Comparison of ENCODE assay signal across 8 cellular contexts in the genomic region with DNA sequence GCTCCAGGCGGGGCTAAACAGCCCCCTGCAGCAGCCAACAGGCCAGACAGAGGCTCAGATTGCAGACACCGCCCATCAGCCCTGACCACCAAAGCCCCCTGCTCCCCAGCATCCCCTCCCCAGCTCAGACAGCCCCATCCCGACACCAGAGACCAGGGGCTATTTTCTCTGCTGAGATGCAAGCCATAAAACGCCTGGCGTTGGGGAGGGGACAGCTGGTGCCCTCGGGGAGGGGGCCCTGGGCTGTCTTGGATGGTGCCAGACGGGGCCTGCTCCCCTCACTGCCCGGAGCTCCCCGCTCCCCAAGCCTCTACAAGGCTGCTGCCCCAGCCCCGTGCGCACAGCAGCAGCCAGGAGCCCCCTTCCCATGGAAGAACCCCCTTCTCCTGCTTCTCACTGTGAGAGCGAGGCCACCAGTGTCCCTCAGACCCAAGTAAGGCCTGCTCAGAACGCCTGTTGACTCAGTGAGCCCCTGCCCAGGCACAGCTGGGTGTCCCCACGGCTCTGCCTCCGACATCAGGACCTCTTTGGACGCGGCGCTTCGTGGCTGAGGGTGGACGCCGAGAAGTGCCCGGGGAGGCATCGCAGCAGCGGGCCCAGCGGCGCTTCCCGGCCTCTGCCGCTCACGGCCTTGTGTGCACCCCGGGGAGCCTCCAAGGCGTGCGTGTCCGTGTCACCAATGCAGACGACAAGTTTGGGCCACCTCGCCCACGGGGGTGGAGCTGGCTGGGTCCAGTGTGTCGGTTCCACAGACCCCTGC. TPM values are rescaled to one million over a fixed set of nuclear protein-coding genes. Genes with fewer than 3 reads are reported as not detected.
A peak's percentile ranks its signal among the peaks of the same experiment; 100 is the strongest.
DNase-seq lines count a peak whose midpoint lies in the region; ATAC-seq and TF ChIP-seq lines count a peak whose summit lies in the region.

No MANE protein-coding gene starts in this region.

- TF ChIP-seq CTCF in heart right ventricle (IDR thresholded peaks at IDR 0.05) (no peak), SU-DHL-6 (IDR thresholded peaks at IDR 0.05; ENCODE audit: insufficient read depth, low read length, poor library complexity, severe bottlenecking) (no peak), gastroesophageal sphincter (IDR thresholded peaks at IDR 0.05) (no peak)

- H3K4me3 ChIP-seq in heart right ventricle, result peak overlapping the region in 8 of 10 donors; percentile 30 to 48 (median 38)
- no peak overlapping the region for H3K4me3 ChIP-seq in SU-DHL-6 (ENCODE audit: insufficient read depth, low read length, poor library complexity, severe bottlenecking)
- H3K4me3 ChIP-seq in aorta (ENCODE audit: low read length in 2 of 2), result no peak overlapping the region
- H3K4me3 ChIP-seq in gastroesophageal sphincter, result peak overlapping the region in 1 of 2 donors; percentile 47

- H3K4me1 ChIP-seq in heart right ventricle (peaks cover 0 to 36% (median 6%) of the 10 kb centered on the region in 9 donors), aorta (ENCODE audit: control insufficient read depth in 1 of 2, insufficient read depth in 2 of 2, low read length in 2 of 2) (no peaks in the 10 kb centered on the region), gastroesophageal sphincter (peaks cover 0 to 32% (median 0%) of the 10 kb centered on the region in 3 donors)

- no peaks in the 10 kb centered on the region for H3K9me2 ChIP-seq in SU-DHL-6 (replicated peaks; ENCODE audit: insufficient read depth, low read length)

- H3K27me3 ChIP-seq in heart right ventricle (peaks cover 0 to 23% (median 11%) of the 10 kb centered on the region in 7 donors), SU-DHL-6 (ENCODE audit: low read length) (no peaks in the 10 kb centered on the region), layer of hippocampus (ENCODE audit: control insufficient read depth, insufficient read depth, low read length) (no peaks in the 10 kb centered on the region), aorta (ENCODE audit: control insufficient read depth in 1 of 2, insufficient read depth in 2 of 2, low read length in 1 of 2) (no peaks in the 10 kb centered on the region), gastroesophageal sphincter (no peaks in the 10 kb centered on the region)

- H4K20me1 ChIP-seq in SU-DHL-6 (ENCODE audit: low read depth, low read length), result no peaks in the 10 kb centered on the region

- TF ChIP-seq EP300 in gastroesophageal sphincter (IDR thresholded peaks at IDR 0.05), result no peak

- peak in 4 of 8 donors; percentile 5 to 28 (median 12) for ATAC-seq in heart right ventricle
- peak; percentile 12 for ATAC-seq in aorta (ENCODE audit: low FRiP score)
- ATAC-seq in gastroesophageal sphincter, result no peak

- intact Hi-C loops in heart right ventricle (cut with DNase I), result loop anchor here in 1 of 10 donors (2.0 kb wide), 1 partner anchor 46 kb away; a partner anchor contains a TSS
- intact Hi-C loops in cardiac septum (cut with DNase I), result loop anchor here (5.0 kb wide), 1 partner anchor 49 kb away; no protein-coding TSS in a partner anchor
- intact Hi-C loops in aorta (cut with DNase I), result no loop called here

- no peak overlapping the region for H3K9ac ChIP-seq in SU-DHL-6 (ENCODE audit: low read length)

- H3F3A ChIP-seq in SU-DHL-6 (ENCODE audit: insufficient read depth), result no peaks in the 10 kb centered on the region

- H3K27ac ChIP-seq in heart right ventricle, result peak overlapping the region in 2 of 10 donors; percentile 44 to 85
- H3K27ac ChIP-seq in SU-DHL-6 (ENCODE audit: low read depth, low read length), result no peak overlapping the region
- peak overlapping the region; percentile 48 for H3K27ac ChIP-seq in layer of hippocampus (ENCODE audit: low read depth, low read length)
- H3K27ac ChIP-seq in aorta (ENCODE audit: low read depth in 1 of 2, low read length in 2 of 2), result no peak overlapping the region
- H3K27ac ChIP-seq in gastroesophageal sphincter, result peak overlapping the region in 2 of 4 donors; percentile 74 to 79

- 60 to 61% methylated on average over 37 of the region's 37 CpGs for WGBS in heart right ventricle, 2 donors
- WGBS in aorta, 2 donors, result 68 to 73% methylated on average over 37 of the region's 37 CpGs
- WGBS in gastroesophageal sphincter (ENCODE audit: low coverage in 1 of 2), 2 donors, result 100% methylated on average over 4 of the region's 37 CpGs; no CpG with 5 or more reads in 1 of the 2 donors

- no peak overlapping the region for H2AFZ ChIP-seq in SU-DHL-6 (ENCODE audit: low read depth, low read length, severe bottlenecking)

- H3K36me3 ChIP-seq in heart right ventricle, result no peaks in the 10 kb centered on the region
- H3K36me3 ChIP-seq in SU-DHL-6 (ENCODE audit: low read length), result no peaks in the 10 kb centered on the region
- H3K36me3 ChIP-seq in aorta (ENCODE audit: control insufficient read depth in 1 of 2, insufficient read depth in 2 of 2, low read length in 1 of 2), result no peaks in the 10 kb centered on the region
- H3K36me3 ChIP-seq in gastroesophageal sphincter, result peaks cover 0 to 16% of the 10 kb centered on the region in 2 donors

- H3K4me2 ChIP-seq in SU-DHL-6 (ENCODE audit: low read depth, low read length, poor library complexity, severe bottlenecking), result peak overlapping the region; percentile 33

- H3K79me2 ChIP-seq in SU-DHL-6 (ENCODE audit: insufficient read depth, low read length), result no peaks in the 10 kb centered on the region

- DNase-seq in heart right ventricle (no peak), cardiac septum (ENCODE audit: low spot score) (no peak), aorta (no peak), NCI-H2171 treated with DMSO at 0.1 percent for 48 hours (lab: John Stamatoyannopoulos, UW) (no peak), CD1c-positive myeloid dendritic cell (ENCODE audit: extremely low spot score) (no peak)

- TF ChIP-seq POLR2A in gastroesophageal sphincter (IDR thresholded peaks at IDR 0.05), result no peak

- H3K9me3 ChIP-seq in heart right ventricle (no peaks in the 10 kb centered on the region), SU-DHL-6 (ENCODE audit: insufficient read depth, low read length) (no peaks in the 10 kb centered on the region), aorta (ENCODE audit: control insufficient read depth, low read length) (no peaks in the 10 kb centered on the region), gastroesophageal sphincter (no peaks in the 10 kb centered on the region)

RNA-seq across cellular contexts. Expression of a gene that starts 32.0 kb away (rescaled TPM):
- total RNA-seq in heart right ventricle (10 to 100 TPM; 14.7 to 25.0 (median 20.4) TPM), cardiac septum (21.3 TPM), aorta (10 to 100 TPM; 19.9 to 22.7 TPM), gastroesophageal sphincter (10 to 100 TPM; 18.4 to 34.8 (median 28.7) TPM)
- polyA plus RNA-seq in heart right ventricle (10 to 100 TPM; 32.8 to 38.6 TPM), aorta (10 to 100 TPM; 16.5 to 58.3 TPM)

RNA-seq across cellular contexts. Expression of a gene that starts 46.1 kb away (rescaled TPM):
- total RNA-seq in heart right ventricle, result 10 to 100 TPM in 5 of 10 donors, 1 to 10 TPM in 5; 5.2 to 14.9 (median 9.7) TPM
- 10 to 100 TPM in 1 of 2 donors, 1 to 10 TPM in 1; 2.3 to 13.5 TPM for polyA plus RNA-seq in heart right ventricle
- total RNA-seq in cardiac septum, result 12.5 TPM
- 10 to 100 TPM; 10.8 to 11.9 TPM for total RNA-seq in aorta
- 10 to 100 TPM in 1 of 2 donors, 1 to 10 TPM in 1; 4.3 to 16.9 TPM for polyA plus RNA-seq in aorta
- total RNA-seq in gastroesophageal sphincter, result 100 to 1,000 TPM in 1 of 4 donors, 10 to 100 TPM in 3; 44.8 to 106 (median 60.1) TPM

Comparison
In these comparisons a context has a peak if more than half of its experiments do, and no peak if none do; other contexts are left out.
1. H3K4me3 ChIP-seq: peak in heart right ventricle (8 of 10); none in SU-DHL-6 (single experiment) and aorta (0 of 2).